Comparison of ENCODE assay signal across 8 cellular contexts in the genomic region with DNA sequence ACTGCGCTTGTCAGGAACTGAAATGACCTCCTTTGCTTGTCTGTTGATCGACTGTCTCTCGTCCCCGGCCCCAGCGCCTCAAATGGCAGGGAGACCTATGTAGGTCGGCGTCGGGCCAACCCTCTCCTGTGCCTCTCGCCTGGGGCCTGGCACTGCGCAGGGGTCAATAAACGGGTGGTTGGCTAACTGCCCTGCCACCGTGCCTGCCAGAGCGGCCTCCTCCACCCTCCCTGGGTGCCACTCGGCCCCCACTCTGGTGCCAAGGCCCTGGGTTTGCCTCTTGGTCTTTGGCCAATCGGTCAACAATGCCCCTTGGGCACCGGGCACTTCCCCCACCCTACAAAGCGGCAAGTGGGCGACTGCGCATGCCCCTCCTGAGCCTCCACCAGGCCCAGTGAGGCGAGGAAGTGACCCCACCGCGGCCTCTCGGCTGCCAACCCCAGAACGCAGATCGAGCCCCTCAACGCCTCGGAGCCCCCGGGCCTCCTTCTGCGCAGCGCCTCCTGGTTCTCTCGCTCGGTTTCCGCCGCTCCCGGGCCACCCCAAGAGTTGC. TPM values are rescaled to one million over a fixed set of nuclear protein-coding genes. Genes with fewer than 3 reads are reported as not detected.
A peak's percentile ranks its signal among the peaks of the same experiment; 100 is the strongest.
DNase-seq lines count a peak whose midpoint lies in the region; ATAC-seq and TF ChIP-seq lines count a peak whose summit lies in the region.

No MANE protein-coding gene starts in this region.

- H3K4me1 ChIP-seq in ascending aorta (peaks cover 3 to 22% of the 10 kb centered on the region in 2 donors), prostate gland (replicated peaks) (no peaks in the 10 kb centered on the region)

- in situ Hi-C loops in SK-MEL-5 (cut with HindIII; ENCODE audit: low pct_unique_long_range_greater_than_20kb, low sequenced_read_pairs), result no loop called here

- H3K4me3 ChIP-seq in ascending aorta (peak overlapping the region; percentile 82 to 98), prostate gland (peak overlapping the region; percentile 98 to 99)

- DNase-seq in D341Med (ENCODE audit: low spot score), result peak; percentile 67
- DNase-seq in SK-MEL-5 (ENCODE audit: low read depth, low spot score), result peak; percentile 55
- peak in 1 of 2 donors; percentile 86 for DNase-seq in ascending aorta (ENCODE audit: low spot score in 2 of 2)
- DNase-seq in hepatic stellate cell (ENCODE audit: low spot score), result peak; percentile 75
- peak; percentile 83 for DNase-seq in prostate gland (ENCODE audit: low spot score)
- no peak for DNase-seq in KG1 (lab: John Stamatoyannopoulos, UW)

- peak; percentile 43 for ATAC-seq in GM19452 (IDR thresholded peaks at IDR 0.05; ENCODE audit: unreplicated experiment)
- ATAC-seq in HG03558 (IDR thresholded peaks at IDR 0.05; ENCODE audit: extremely low read depth, unreplicated experiment), result peak; percentile 13

- TF ChIP-seq POLR2A in prostate gland (IDR thresholded peaks at IDR 0.05), result no peak

- H3K36me3 ChIP-seq in ascending aorta, result peaks cover 10 to 20% of the 10 kb centered on the region in 2 donors
- peaks cover 0 to 9% of the 10 kb centered on the region in 2 donors for H3K36me3 ChIP-seq in prostate gland

- TF ChIP-seq CTCF in ascending aorta (IDR thresholded peaks at IDR 0.05) (no peak), prostate gland (IDR thresholded peaks at IDR 0.05) (no peak)

- intact Hi-C loops in ascending aorta (cut with DNase I), result loop anchor here (1.0 to 5.0 kb wide), 3 partner anchors 41 to 150 kb away; partner anchors contain the start of genes ATG4D, ILF3 and KRI1
- intact Hi-C loops in prostate gland (cut with DNase I), result loop anchor here (5.0 kb wide), 1 partner anchor 65 kb away; the partner anchor contains the start of genes CDKN2D and KRI1

- H3K27me3 ChIP-seq in ascending aorta (no peaks in the 10 kb centered on the region), prostate gland (replicated peaks; ENCODE audit: insufficient read depth) (no peaks in the 10 kb centered on the region)

- no peaks in the 10 kb centered on the region for H3K9me3 ChIP-seq in ascending aorta
- no peaks in the 10 kb centered on the region for H3K9me3 ChIP-seq in prostate gland

- under 1% methylated on average over 34 of the region's 35 CpGs for WGBS in prostate gland

- H3K27ac ChIP-seq in ascending aorta (peak overlapping the region; percentile 95 to 96), prostate gland (peak overlapping the region; percentile 98)

RNA-seq across cellular contexts. Expression of gene KEAP1, which starts 1.1 kb away (rescaled TPM):
- total RNA-seq in SK-MEL-5 (2014; rRNA removed; shearing (Covaris generic)), result 21.8 and 23.4 TPM in 2 replicates
- polyA plus RNA-seq in SK-MEL-5 (2015; cell fraction: cytosol; rRNA removed), result 32.0 and 33.4 TPM in 2 replicates
- polyA plus RNA-seq in SK-MEL-5 (2015; cell fraction: nucleus; rRNA removed), result 12.2 and 12.6 TPM in 2 replicates
- 57.8 TPM for total RNA-seq in ascending aorta
- total RNA-seq in prostate gland, result 10 to 100 TPM; 93.4 to 94.2 TPM

RNA-seq across cellular contexts. Expression of gene S1PR5, which starts 15.2 kb away (rescaled TPM):
- total RNA-seq in SK-MEL-5 (2014; rRNA removed; shearing (Covaris generic)), result 2.6 and 3.2 TPM in 2 replicates
- 3.5 and 4.3 TPM in 2 replicates for polyA plus RNA-seq in SK-MEL-5 (2015; cell fraction: cytosol; rRNA removed)
- polyA plus RNA-seq in SK-MEL-5 (2015; cell fraction: nucleus; rRNA removed), result 0.25 and 0.66 TPM in 2 replicates
- total RNA-seq in ascending aorta (3.1 TPM), prostate gland (10 to 100 TPM in 1 of 2 donors, 1 to 10 TPM in 1; 3.4 to 17.0 TPM)

RNA-seq across cellular contexts. Expression of gene ATG4D, which starts 41.7 kb away (rescaled TPM):
- total RNA-seq in SK-MEL-5 (2014; rRNA removed; shearing (Covaris generic)), result 35.2 and 37.1 TPM in 2 replicates
- 51.8 and 77.7 TPM in 2 replicates for polyA plus RNA-seq in SK-MEL-5 (2015; cell fraction: cytosol; rRNA removed)
- 55.9 and 59.6 TPM in 2 replicates for polyA plus RNA-seq in SK-MEL-5 (2015; cell fraction: nucleus; rRNA removed)
- total RNA-seq in ascending aorta (11.0 TPM), prostate gland (10 to 100 TPM; 36.3 to 57.9 TPM)
